Comparison of ENCODE assay signal across 9 cellular contexts in the genomic region with DNA sequence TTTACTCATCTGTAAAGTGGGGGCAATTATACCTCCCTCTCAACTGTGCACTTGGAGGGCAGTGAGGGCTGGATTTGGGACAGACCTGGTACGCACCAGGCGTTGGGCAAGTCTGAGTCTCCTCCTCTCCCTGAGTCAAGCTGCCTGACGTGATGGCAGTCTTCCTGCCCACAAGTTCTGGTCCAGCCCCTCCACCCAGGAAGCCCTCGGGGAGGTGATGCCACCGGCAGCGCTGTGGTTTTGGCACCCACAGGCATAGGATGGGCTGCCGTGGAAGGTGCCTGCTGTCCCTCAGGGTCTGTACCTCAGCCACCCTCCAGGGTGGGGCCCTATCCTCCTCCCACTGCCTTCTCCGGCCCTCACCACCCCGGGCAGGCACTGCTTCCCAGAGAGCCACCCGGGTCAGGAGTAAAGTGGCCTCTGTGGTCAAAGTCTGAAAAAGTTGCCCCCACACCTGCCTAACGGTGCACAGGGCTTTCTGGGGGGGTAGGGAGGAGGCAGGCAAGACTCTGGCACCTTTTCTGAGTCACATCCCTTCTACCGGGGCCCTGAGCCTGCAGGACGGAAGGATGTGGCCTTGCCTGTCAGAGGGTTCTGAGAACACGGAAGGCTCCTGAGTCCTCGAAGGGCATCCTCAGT. TPM values are rescaled to one million over a fixed set of nuclear protein-coding genes. Genes with fewer than 3 reads are reported as not detected.
DNase-seq lines count a peak whose midpoint lies in the region; ATAC-seq and TF ChIP-seq lines count a peak whose summit lies in the region.
"Had no signal": no experiment of that assay in that cellular context is flagged by ENCODE, and none has a peak within 500 bp of the region (broad histone marks: within the 10 kb centered on the region; RNA-seq: fewer than 3 reads in every experiment).

No MANE protein-coding gene starts in this region.

- TF ChIP-seq POLR2A in Peyer's patch (IDR thresholded peaks at IDR 0.05) (no peak), erythroblast (IDR thresholded peaks at IDR 0.05; ENCODE audit: low read length) (no peak)

- no peaks in the 10 kb centered on the region for H3K27me3 ChIP-seq in Peyer's patch

- TF ChIP-seq CTCF in Peyer's patch (IDR thresholded peaks at IDR 0.05) (no peak), mucosa of descending colon (IDR thresholded peaks at IDR 0.05) (no peak)

- H3K9me3 ChIP-seq in Peyer's patch (no peaks in the 10 kb centered on the region), mucosa of descending colon (no peaks in the 10 kb centered on the region)

- peaks cover 0 to 8% (median 0%) of the 10 kb centered on the region in 4 donors for H3K4me1 ChIP-seq in Peyer's patch
- no peaks in the 10 kb centered on the region for H3K4me1 ChIP-seq in mucosa of descending colon (ENCODE audit: low read depth)

- H3K4me3 ChIP-seq in Peyer's patch = peak overlapping the region in 1 of 4 donors; percentile 9
- H3K4me3 ChIP-seq in mucosa of descending colon = no peak overlapping the region

- H3K27ac ChIP-seq in Peyer's patch = peak overlapping the region; percentile 67 to 80 (median 76)

- ATAC-seq in mucosa of descending colon (peak; percentile 77), HG03139 (IDR thresholded peaks at IDR 0.05; ENCODE audit: unreplicated experiment) (no peak), GM19023 (IDR thresholded peaks at IDR 0.05; ENCODE audit: unreplicated experiment) (no peak)
- ATAC-seq in stimulated activated naive CD8-positive, alpha-beta T cell treated with anti-CD3 and anti-CD28 coated beads, Interleukin-15, Interleukin-2, amounts not matched to agents 100 U/mL and 50 U/mL, for 24 hours = peak; percentile 87

- intact Hi-C loops in mucosa of descending colon (cut with DNase I, micrococcal nuclease) = no loop called here

- H3K36me3 ChIP-seq in Peyer's patch (no peaks in the 10 kb centered on the region), mucosa of descending colon (ENCODE audit: low read depth) (no peaks in the 10 kb centered on the region)

- DNase-seq in Peyer's patch (peak in 2 of 3 donors; percentile 67 to 87), mucosa of descending colon (peak; percentile 33 to 87 (median 68)), occipital lobe (lab: John Stamatoyannopoulos, UW) (no peak), erythroblast (lab: John Stamatoyannopoulos, UW) (no peak)
- peak; percentile 84 for DNase-seq in activated T-cell treated with anti-CD3 and anti-CD28 coated beads, Interleukin-2, amount 50 U/mL, for 1 hour
- DNase-seq in stimulated activated naive CD8-positive, alpha-beta T cell treated with anti-CD3 and anti-CD28 coated beads, Interleukin-15, Interleukin-2, amounts not matched to agents 100 U/mL and 50 U/mL, for 24 hours = peak; percentile 88
- DNase-seq: NCI-H2029 had no signal

RNA-seq across cellular contexts. Expression of a gene that starts 6.5 kb away (rescaled TPM):
- total RNA-seq in Peyer's patch (not detected), mucosa of descending colon (under 1 TPM in 1 of 3 donors, not detected in 2; 0.51 TPM), occipital lobe (not detected)

RNA-seq across cellular contexts. Expression of a gene that starts 13.5 kb away (rescaled TPM):
- total RNA-seq in Peyer's patch = 1 to 10 TPM; 2.1 to 8.3 (median 4.7) TPM
- total RNA-seq in mucosa of descending colon = 1 to 10 TPM; 5.7 to 6.2 (median 6.1) TPM
- total RNA-seq in occipital lobe = 1.9 TPM

RNA-seq across cellular contexts. Expression of a gene that starts 49.9 kb away (rescaled TPM):
- total RNA-seq in Peyer's patch (1 to 10 TPM in 3 of 4 donors, under 1 TPM in 1; 0.70 to 8.3 (median 1.6) TPM), mucosa of descending colon (10 to 100 TPM in 1 of 3 donors, 1 to 10 TPM in 2; 7.4 to 14.1 (median 8.8) TPM), occipital lobe (0.31 TPM)

Comparison
In these comparisons a context has a peak if more than half of its experiments do, and no peak if none do; other contexts are left out.
1. DNase-seq: peak in Peyer's patch (2 of 3), activated T-cell treated with anti-CD3 and anti-CD28 coated beads, Interleukin-2, amount 50 U/mL, for 1 hour (single experiment), mucosa of descending colon (3 of 3) and stimulated activated naive CD8-positive, alpha-beta T cell treated with anti-CD3 and anti-CD28 coated beads, Interleukin-15, Interleukin-2, amounts not matched to agents 100 U/mL and 50 U/mL, for 24 hours (single experiment); none in occipital lobe (single experiment) and erythroblast (0 of 2).
2. ATAC-seq: peak in mucosa of descending colon (single experiment) and stimulated activated naive CD8-positive, alpha-beta T cell treated with anti-CD3 and anti-CD28 coated beads, Interleukin-15, Interleukin-2, amounts not matched to agents 100 U/mL and 50 U/mL, for 24 hours (single experiment); none in HG03139 (single experiment) and GM19023 (single experiment).